In the genomic region with DNA sequence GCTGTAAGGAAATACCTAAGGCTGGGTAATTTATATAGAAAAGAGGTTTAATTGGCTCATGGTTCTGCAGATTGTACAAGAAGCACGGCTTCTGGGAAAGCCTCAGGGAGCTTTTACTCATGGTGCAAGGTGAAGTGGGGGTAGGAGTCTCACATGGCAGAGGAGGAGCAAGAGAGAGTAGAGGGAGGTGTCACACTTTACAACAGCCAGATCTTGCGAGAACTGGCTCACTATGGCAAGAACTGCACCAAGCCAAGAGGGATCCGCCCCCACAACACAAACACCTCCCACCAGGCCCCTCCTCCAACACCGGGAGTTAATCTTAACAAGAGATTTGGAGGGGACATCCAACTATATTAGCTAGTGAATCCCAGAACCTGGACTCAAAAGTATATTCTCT, we compare ENCODE assay signal across 12 cellular contexts.
DNase-seq lines count a peak whose midpoint lies in the region; ATAC-seq and TF ChIP-seq lines count a peak whose summit lies in the region.
"Had no signal": no experiment of that assay in that cellular context is flagged by ENCODE, and none has a peak within 500 bp of the region (broad histone marks: within the 10 kb centered on the region; RNA-seq: fewer than 3 reads in every experiment).

No MANE protein-coding gene starts in this region.

- H3K27ac ChIP-seq in H9 (ENCODE audit: insufficient read length, low read depth, low read length): no peak overlapping the region
- H3K27ac ChIP-seq in WERI-Rb-1: no peak overlapping the region
- no peak overlapping the region for H3K27ac ChIP-seq in trophoblast cell (ENCODE audit: low read depth, low read length)

- no peaks in the 10 kb centered on the region for H3K79me1 ChIP-seq in H9 (ENCODE audit: insufficient read depth, low read depth, low read length, poor library complexity, severe bottlenecking)
- no peaks in the 10 kb centered on the region for H3K79me1 ChIP-seq in trophoblast cell (ENCODE audit: low read length)

- no peak overlapping the region for H2BK15ac ChIP-seq in H9 (ENCODE audit: low read depth, low read length)

- H2BK5ac ChIP-seq in H9 (ENCODE audit: insufficient read length, low read length) (no peak overlapping the region), trophoblast cell (ENCODE audit: low read depth, low read length, poor library complexity) (no peak overlapping the region)

- no peaks in the 10 kb centered on the region for H3K9me3 ChIP-seq in H9 (ENCODE audit: control insufficient read depth, low read depth, low read length)
- no peaks in the 10 kb centered on the region for H3K9me3 ChIP-seq in WERI-Rb-1 (ENCODE audit: severe bottlenecking)
- H3K9me3 ChIP-seq in trophoblast cell (ENCODE audit: insufficient read depth, low read depth, low read length): no peaks in the 10 kb centered on the region

- H3K23me2 ChIP-seq in H9 (ENCODE audit: insufficient read length, low read depth, low read length, poor library complexity, severe bottlenecking): no peaks in the 10 kb centered on the region

- no peak overlapping the region for H3K14ac ChIP-seq in H9 (ENCODE audit: insufficient read depth, low read length)
- H3K14ac ChIP-seq in trophoblast cell (ENCODE audit: low read length): no peak overlapping the region

- TF ChIP-seq CTCF in H9 (conservative IDR thresholded peaks at IDR 0.05) (no peak), WERI-Rb-1 (IDR thresholded peaks at IDR 0.05; ENCODE audit: low read depth, low read length) (no peak)

- H4K8ac ChIP-seq in H9 (replicated peaks; ENCODE audit: insufficient read length, low read depth, low read length) (no peak overlapping the region), trophoblast cell (ENCODE audit: low read depth, low read length) (no peak overlapping the region)

- H2BK12ac ChIP-seq in H9 (ENCODE audit: insufficient read length, low read depth, low read length) (no peak overlapping the region), trophoblast cell (ENCODE audit: low read length) (no peak overlapping the region)

- H4K20me1 ChIP-seq in H9 (ENCODE audit: control insufficient read depth, insufficient read depth, insufficient read length): no peaks in the 10 kb centered on the region

- no peak overlapping the region for H3K23ac ChIP-seq in H9 (ENCODE audit: insufficient read length, low read depth, low read length)
- no peak overlapping the region for H3K23ac ChIP-seq in trophoblast cell (ENCODE audit: low read length)

- no peak overlapping the region for H2AFZ ChIP-seq in H9 (ENCODE audit: low read length)
- no peak overlapping the region for H2AFZ ChIP-seq in trophoblast cell (ENCODE audit: insufficient read depth, low read length, poor library complexity)

- H4K12ac ChIP-seq in trophoblast cell (ENCODE audit: low read depth, low read length): no peak overlapping the region

- H3K4me3 ChIP-seq in WERI-Rb-1 (ENCODE audit: low read depth, low read length): no peak overlapping the region
- H3K4me3 ChIP-seq in trophoblast cell (ENCODE audit: low read depth, low read length): no peak overlapping the region

- H3T11ph ChIP-seq in H9 (ENCODE audit: low read length): no peak overlapping the region

- no peak overlapping the region for H2BK20ac ChIP-seq in H9 (ENCODE audit: low read depth, low read length, poor library complexity, severe bottlenecking)

- no peak overlapping the region for H3K4ac ChIP-seq in H9 (ENCODE audit: low read depth, low read length)
- H3K4ac ChIP-seq in trophoblast cell (ENCODE audit: low read depth, low read length): no peak overlapping the region

- peaks cover 38 to 40% of the 10 kb centered on the region in 2 experiments for H3K4me1 Mint-ChIP-seq in H9
- H3K4me1 Mint-ChIP-seq in activated T-helper 17 cell treated with anti-CD3 and anti-CD28 coated beads, Interleukin-2, amount 50 U/mL, for 72 hours: peaks cover 6% of the 10 kb centered on the region

- no peak overlapping the region for H4K91ac ChIP-seq in H9 (ENCODE audit: insufficient read length, low read depth, low read length)
- H4K91ac ChIP-seq in trophoblast cell (ENCODE audit: low read depth, low read length): no peak overlapping the region

- H3K79me2 ChIP-seq in H9 (ENCODE audit: insufficient read depth, low read length) (no peaks in the 10 kb centered on the region), trophoblast cell (ENCODE audit: control insufficient read depth, insufficient read depth, low read length, poor library complexity) (no peaks in the 10 kb centered on the region)

- H3K36me3 ChIP-seq in WERI-Rb-1 (no peaks in the 10 kb centered on the region), trophoblast cell (ENCODE audit: control insufficient read depth in 1 of 2, insufficient read depth in 2 of 2, low read length in 2 of 2) (no peaks in the 10 kb centered on the region)

- DNase-seq in A172 (ENCODE audit: low spot score) (peak; percentile 20), H9 (peak; percentile 87), WERI-Rb-1 (peak; percentile 21), iPS-NIHi11 (ENCODE audit: low spot score) (peak; percentile 66), DMS79 treated with DMSO at 0.1 percent for 48 hours (lab: John Stamatoyannopoulos, UW) (no peak), trophoblast cell (no peak)
- DNase-seq: Calu3; CD4-positive, alpha-beta T cell; NCI-H1694; NCI-H2107 had no signal

- H3K9ac ChIP-seq in H9 (ENCODE audit: extremely low read depth, insufficient read length, low read length) (no peak overlapping the region), trophoblast cell (ENCODE audit: low read length) (no peak overlapping the region)

- no peak for ATAC-seq in activated T-helper 17 cell treated with anti-CD3 and anti-CD28 coated beads, Interleukin-2, amount 50 U/mL, for 72 hours (replicated peaks)
- ATAC-seq in HG03432 (IDR thresholded peaks at IDR 0.05; ENCODE audit: unreplicated experiment): no peak

- H3K27ac Mint-ChIP-seq in H9: peak overlapping the region; percentile 37 to 62 (median 56); a peak in 4 of 7 replicates
- H3K27ac Mint-ChIP-seq in activated T-helper 17 cell treated with anti-CD3 and anti-CD28 coated beads, Interleukin-2, amount 50 U/mL, for 72 hours: no peak overlapping the region
- H3K27ac Mint-ChIP-seq: CD4-positive, alpha-beta T cell had no signal

- H3K36me3 Mint-ChIP-seq in H9 (ENCODE audit: insufficient read depth in 1 of 3, low read depth in 3 of 3): 0 out of 7 replicates have a peak, but pooled peaks cover 0 to 1% (median 0%) of the 10 kb centered on the region in 3 experiments
- no peaks in the 10 kb centered on the region for H3K36me3 Mint-ChIP-seq in activated T-helper 17 cell treated with anti-CD3 and anti-CD28 coated beads, Interleukin-2, amount 50 U/mL, for 72 hours (ENCODE audit: low read depth)

- no CpG with 5 or more reads among the region's 4 CpGs for WGBS in H9 (ENCODE audit: extremely low coverage, insufficient read length, low lambda C conversion rate)
- no CpG with 5 or more reads among the region's 4 CpGs for WGBS in trophoblast cell (ENCODE audit: extremely low coverage, insufficient coverage, insufficient read length)

- H4K5ac ChIP-seq in H9 (ENCODE audit: insufficient read length, low read depth, low read length): no peak overlapping the region

- no peak overlapping the region for H2AK5ac ChIP-seq in H9 (ENCODE audit: insufficient read length, low read length)
- H2AK5ac ChIP-seq in trophoblast cell (ENCODE audit: low read length): no peak overlapping the region

- H2BK120ac ChIP-seq in H9 (ENCODE audit: low read depth, low read length, poor library complexity, severe bottlenecking) (no peak overlapping the region), trophoblast cell (ENCODE audit: insufficient read depth, low read length, poor library complexity) (no peak overlapping the region)

- no peak overlapping the region for H3K4me3 Mint-ChIP-seq in H9
- H3K4me3 Mint-ChIP-seq in activated T-helper 17 cell treated with anti-CD3 and anti-CD28 coated beads, Interleukin-2, amount 50 U/mL, for 72 hours: no peak overlapping the region
- H3K4me3 Mint-ChIP-seq: CD4-positive, alpha-beta T cell had no signal

- no peaks in the 10 kb centered on the region for H3K27me3 Mint-ChIP-seq in H9 (ENCODE audit: low read depth)
- no peaks in the 10 kb centered on the region for H3K27me3 Mint-ChIP-seq in activated T-helper 17 cell treated with anti-CD3 and anti-CD28 coated beads, Interleukin-2, amount 50 U/mL, for 72 hours
- H3K27me3 Mint-ChIP-seq: CD4-positive, alpha-beta T cell had no signal

- no peak overlapping the region for H3K4me2 ChIP-seq in H9 (ENCODE audit: insufficient read depth, insufficient read length, low read length)
- no peak overlapping the region for H3K4me2 ChIP-seq in trophoblast cell (ENCODE audit: low read length)

- peaks cover 5% of the 10 kb centered on the region; the same call in 1 of the 2 replicates for H3K4me1 ChIP-seq in H9 (ENCODE audit: insufficient read depth, low read length)
- peaks cover 5 to 6% of the 10 kb centered on the region in 2 experiments for H3K4me1 ChIP-seq in trophoblast cell (ENCODE audit: control insufficient read depth in 1 of 2, insufficient read depth in 2 of 2, low read length in 2 of 2)

- H3K9me3 Mint-ChIP-seq in H9: no peaks in the 10 kb centered on the region; a peak in 1 of 5 replicates
- H3K9me3 Mint-ChIP-seq in activated T-helper 17 cell treated with anti-CD3 and anti-CD28 coated beads, Interleukin-2, amount 50 U/mL, for 72 hours: no peaks in the 10 kb centered on the region
- H3K9me3 Mint-ChIP-seq: CD4-positive, alpha-beta T cell had no signal

- H3K27me3 ChIP-seq in H9 (ENCODE audit: insufficient read depth, low read length) (no peaks in the 10 kb centered on the region), WERI-Rb-1 (ENCODE audit: insufficient read depth, low read depth, severe bottlenecking) (no peaks in the 10 kb centered on the region), trophoblast cell (ENCODE audit: insufficient read depth, low read length) (no peaks in the 10 kb centered on the region)

- no peak overlapping the region for H3K18ac ChIP-seq in H9 (ENCODE audit: insufficient read length, low read depth, low read length)
- no peak overlapping the region for H3K18ac ChIP-seq in trophoblast cell (ENCODE audit: low read length)

- H3K56ac ChIP-seq in H9 (ENCODE audit: insufficient read length, low read depth, low read length): no peak overlapping the region

Comparison
In these comparisons a context has a peak if more than half of its experiments do, and no peak if none do; other contexts are left out.
1. DNase-seq: peak in A172 (single experiment), H9 (single experiment), WERI-Rb-1 (single experiment) and iPS-NIHi11 (single experiment); none in DMS79 treated with DMSO at 0.1 percent for 48 hours (single experiment) and trophoblast cell (0 of 2).